Comparison of ENCODE assay signal across 18 cellular contexts in the genomic region with DNA sequence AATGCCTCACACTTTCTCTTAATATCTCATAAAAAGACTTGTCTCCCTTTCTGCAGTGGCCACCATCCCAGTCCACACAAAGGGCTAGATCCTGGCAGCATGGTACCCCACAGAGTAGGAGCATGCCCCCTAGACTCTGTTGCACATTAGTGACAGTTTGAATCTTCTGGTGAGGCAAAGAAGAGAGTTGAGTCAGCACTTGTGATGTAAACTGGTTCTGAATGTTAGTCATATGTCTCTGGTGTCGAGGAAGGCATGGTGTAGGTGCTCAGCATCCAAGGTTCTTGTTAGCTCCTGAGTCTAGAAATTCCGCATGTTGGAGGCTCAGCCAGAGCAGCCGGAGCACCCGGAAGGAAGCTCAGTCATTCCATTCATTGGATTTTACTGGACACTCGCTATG. TPM values are rescaled to one million over a fixed set of nuclear protein-coding genes. Genes with fewer than 3 reads are reported as not detected.
DNase-seq lines count a peak whose midpoint lies in the region; ATAC-seq and TF ChIP-seq lines count a peak whose summit lies in the region.
"Had no signal": no experiment of that assay in that cellular context is flagged by ENCODE, and none has a peak within 500 bp of the region (broad histone marks: within the 10 kb centered on the region; RNA-seq: fewer than 3 reads in every experiment).

No MANE protein-coding gene starts in this region.

- H3K4me3 ChIP-seq in gastroesophageal sphincter (no peak overlapping the region), dorsolateral prefrontal cortex (no peak overlapping the region)

- DNase-seq in activated CD4-positive, alpha-beta T cell treated with anti-CD3 and anti-CD28 coated beads, Interleukin-2, amount 10 ng/mL, durations not matched to agents 24 days and 14 days: no peak
- DNase-seq in activated CD4-positive, alpha-beta T cell treated with anti-CD3 and anti-CD28 coated beads, Interleukin-2, amount 50 U/mL, for 4 hours: no peak
- DNase-seq in activated naive CD4-positive, alpha-beta T cell treated with anti-CD3 and anti-CD28 coated beads, Interleukin-2, amount 50 U/mL, for 72 hours (ENCODE audit: low spot score in 2 of 2): peak in 1 of 2 donors; percentile 25
- no peak for DNase-seq in neural crest cell (ENCODE audit: low read depth, low spot score)
- no peak for DNase-seq in dorsolateral prefrontal cortex
- DNase-seq: DMS79, Karpas-422, kidney glomerular epithelial cell, mesendoderm, nephron progenitor cell, trophoblast cell had no signal

- H3K27me3 ChIP-seq in gastroesophageal sphincter (no peaks in the 10 kb centered on the region), dorsolateral prefrontal cortex (peaks cover 0 to 20% (median 0%) of the 10 kb centered on the region in 45 donors)

- ATAC-seq in activated naive CD4-positive, alpha-beta T cell treated with anti-CD3 and anti-CD28 coated beads, Interleukin-2, amount 50 U/mL, for 72 hours: peak; percentile 56 to 74
- ATAC-seq in gastroesophageal sphincter (no peak), HG02884 (IDR thresholded peaks at IDR 0.05; ENCODE audit: unreplicated experiment) (no peak)
- ATAC-seq: HCT116 had no signal

- TF ChIP-seq EP300 in gastroesophageal sphincter (IDR thresholded peaks at IDR 0.05): no peak

- H3K36me3 ChIP-seq in gastroesophageal sphincter: no peaks in the 10 kb centered on the region

- H3K4me1 Mint-ChIP-seq in activated CD4-positive, alpha-beta T cell treated with anti-CD3 and anti-CD28 coated beads, Interleukin-2, amount 10 ng/mL, durations not matched to agents 24 days and 14 days: peaks cover 63% of the 10 kb centered on the region
- H3K4me1 Mint-ChIP-seq in IgD-negative memory B cell: peaks cover 36 to 62% (median 49%) of the 10 kb centered on the region in 3 donors
- H3K4me1 Mint-ChIP-seq in neural crest cell: peaks cover 13% of the 10 kb centered on the region

- peaks cover 4% of the 10 kb centered on the region for H3K9me3 Mint-ChIP-seq in activated CD4-positive, alpha-beta T cell treated with anti-CD3 and anti-CD28 coated beads, Interleukin-2, amount 10 ng/mL, durations not matched to agents 24 days and 14 days
- H3K9me3 Mint-ChIP-seq in IgD-negative memory B cell (no peaks in the 10 kb centered on the region), neural crest cell (no peaks in the 10 kb centered on the region)
- H3K9me3 Mint-ChIP-seq in activated naive CD4-positive, alpha-beta T cell treated with anti-CD3 and anti-CD28 coated beads, Interleukin-2, amount 50 U/mL, for 72 hours: no peaks in the 10 kb centered on the region
- H3K9me3 Mint-ChIP-seq: nephron progenitor cell had no signal

- TF ChIP-seq CTCF in neural crest cell (conservative IDR thresholded peaks at IDR 0.05): no peak
- no peak for TF ChIP-seq CTCF in gastroesophageal sphincter (IDR thresholded peaks at IDR 0.05)
- no peak for TF ChIP-seq CTCF in dorsolateral prefrontal cortex (IDR thresholded peaks at IDR 0.05 in 54 of 56, conservative IDR thresholded peaks at IDR 0.05 in 2 of 56; ENCODE audit: low read depth in 1 of 56, partially characterized antibody in 56 of 56)

- H3K4me3 Mint-ChIP-seq in activated CD4-positive, alpha-beta T cell treated with anti-CD3 and anti-CD28 coated beads, Interleukin-2, amount 10 ng/mL, durations not matched to agents 24 days and 14 days: no peak overlapping the region
- H3K4me3 Mint-ChIP-seq in IgD-negative memory B cell (no peak overlapping the region), neural crest cell (no peak overlapping the region)
- H3K4me3 Mint-ChIP-seq: nephron progenitor cell had no signal

- no peaks in the 10 kb centered on the region for H3K4me1 ChIP-seq in gastroesophageal sphincter

- TF ChIP-seq POLR2A in gastroesophageal sphincter (IDR thresholded peaks at IDR 0.05): no peak

- H3K9me3 ChIP-seq in gastroesophageal sphincter: no peaks in the 10 kb centered on the region

- no peaks in the 10 kb centered on the region for H3K27me3 Mint-ChIP-seq in activated CD4-positive, alpha-beta T cell treated with anti-CD3 and anti-CD28 coated beads, Interleukin-2, amount 10 ng/mL, durations not matched to agents 24 days and 14 days
- H3K27me3 Mint-ChIP-seq in IgD-negative memory B cell (no peaks in the 10 kb centered on the region), neural crest cell (ENCODE audit: low read depth) (no peaks in the 10 kb centered on the region)

- H3K27ac Mint-ChIP-seq in activated CD4-positive, alpha-beta T cell treated with anti-CD3 and anti-CD28 coated beads, Interleukin-2, amount 10 ng/mL, durations not matched to agents 24 days and 14 days: peak overlapping the region; percentile 48
- peak overlapping the region; percentile 20 to 90 (median 63) for H3K27ac Mint-ChIP-seq in IgD-negative memory B cell
- peak overlapping the region in 1 of 2 donors; percentile 61 for H3K27ac Mint-ChIP-seq in activated naive CD4-positive, alpha-beta T cell treated with anti-CD3 and anti-CD28 coated beads, Interleukin-2, amount 50 U/mL, for 72 hours
- H3K27ac Mint-ChIP-seq in neural crest cell (ENCODE audit: unreplicated experiment): peak overlapping the region; percentile 31
- H3K27ac Mint-ChIP-seq: nephron progenitor cell had no signal

- H3K27ac ChIP-seq in gastroesophageal sphincter (no peak overlapping the region), dorsolateral prefrontal cortex (no peak overlapping the region)
- H3K27ac ChIP-seq: C4-2B, VCaP had no signal

- WGBS in gastroesophageal sphincter (ENCODE audit: low coverage in 1 of 2), 2 donors: 96 to 100% methylated on average over 1 to 4 of the region's 5 CpGs

- intact Hi-C loops in activated CD4-positive, alpha-beta T cell treated with anti-CD3 and anti-CD28 coated beads, Interleukin-2, amount 10 ng/mL, durations not matched to agents 24 days and 14 days (cut with micrococcal nuclease): no loop called here
- intact Hi-C loops in dorsolateral prefrontal cortex (cut with DNase I): no loop called here

- peaks cover 24% of the 10 kb centered on the region for H3K36me3 Mint-ChIP-seq in activated CD4-positive, alpha-beta T cell treated with anti-CD3 and anti-CD28 coated beads, Interleukin-2, amount 10 ng/mL, durations not matched to agents 24 days and 14 days (ENCODE audit: low read depth)
- H3K36me3 Mint-ChIP-seq in IgD-negative memory B cell (peaks cover 7% of the 10 kb centered on the region), neural crest cell (ENCODE audit: low read depth) (peaks cover 5% of the 10 kb centered on the region)
- H3K36me3 Mint-ChIP-seq in activated naive CD4-positive, alpha-beta T cell treated with anti-CD3 and anti-CD28 coated beads, Interleukin-2, amount 50 U/mL, for 72 hours: peaks cover 6 to 20% of the 10 kb centered on the region in 2 donors

RNA-seq across cellular contexts. Expression of a gene that starts 9.8 kb away (rescaled TPM):
- 4.8 and 5.8 TPM in 2 replicates for total RNA-seq in activated CD4-positive, alpha-beta T cell treated with anti-CD3 and anti-CD28 coated beads, Interleukin-2, amount 10 ng/mL, durations not matched to agents 24 days and 14 days
- polyA plus RNA-seq in IgD-negative memory B cell: 9.2 TPM
- total RNA-seq in activated naive CD4-positive, alpha-beta T cell treated with anti-CD3 and anti-CD28 coated beads, Interleukin-2, amount 50 U/mL, for 72 hours: 1 to 10 TPM; 6.2 to 6.5 TPM
- 3.7 and 4.2 TPM in 2 replicates for total RNA-seq in neural crest cell
- 1 to 10 TPM in 2 of 4 donors, under 1 TPM in 2; 0.40 to 7.3 (median 1.6) TPM for total RNA-seq in gastroesophageal sphincter
- total RNA-seq in dorsolateral prefrontal cortex: 10 to 100 TPM in 115 of 120 experiments, 1 to 10 TPM in 5; 5.1 to 27.8 (median 17.5) TPM
- total RNA-seq: RPMI7951 had no signal

RNA-seq across cellular contexts. Expression of a gene that starts 51.1 kb away (rescaled TPM):
- 57.0 and 59.7 TPM in 2 replicates for total RNA-seq in activated CD4-positive, alpha-beta T cell treated with anti-CD3 and anti-CD28 coated beads, Interleukin-2, amount 10 ng/mL, durations not matched to agents 24 days and 14 days
- polyA plus RNA-seq in IgD-negative memory B cell: 39.0 TPM
- 10 to 100 TPM; 58.8 to 80.4 TPM for total RNA-seq in activated naive CD4-positive, alpha-beta T cell treated with anti-CD3 and anti-CD28 coated beads, Interleukin-2, amount 50 U/mL, for 72 hours
- total RNA-seq in neural crest cell: 50.9 and 52.3 TPM in 2 replicates
- total RNA-seq in gastroesophageal sphincter: 10 to 100 TPM; 18.2 to 47.9 (median 32.2) TPM
- total RNA-seq in dorsolateral prefrontal cortex: 10 to 100 TPM; 41.4 to 79.3 (median 65.8) TPM

Comparison
In these comparisons a context has a peak if more than half of its experiments do, and no peak if none do; other contexts are left out.
1. ATAC-seq: peak in activated naive CD4-positive, alpha-beta T cell treated with anti-CD3 and anti-CD28 coated beads, Interleukin-2, amount 50 U/mL, for 72 hours (2 of 2); none in gastroesophageal sphincter (single experiment) and HG02884 (single experiment).